ENCODE assay signal across 1 cellular context in the genomic region with DNA sequence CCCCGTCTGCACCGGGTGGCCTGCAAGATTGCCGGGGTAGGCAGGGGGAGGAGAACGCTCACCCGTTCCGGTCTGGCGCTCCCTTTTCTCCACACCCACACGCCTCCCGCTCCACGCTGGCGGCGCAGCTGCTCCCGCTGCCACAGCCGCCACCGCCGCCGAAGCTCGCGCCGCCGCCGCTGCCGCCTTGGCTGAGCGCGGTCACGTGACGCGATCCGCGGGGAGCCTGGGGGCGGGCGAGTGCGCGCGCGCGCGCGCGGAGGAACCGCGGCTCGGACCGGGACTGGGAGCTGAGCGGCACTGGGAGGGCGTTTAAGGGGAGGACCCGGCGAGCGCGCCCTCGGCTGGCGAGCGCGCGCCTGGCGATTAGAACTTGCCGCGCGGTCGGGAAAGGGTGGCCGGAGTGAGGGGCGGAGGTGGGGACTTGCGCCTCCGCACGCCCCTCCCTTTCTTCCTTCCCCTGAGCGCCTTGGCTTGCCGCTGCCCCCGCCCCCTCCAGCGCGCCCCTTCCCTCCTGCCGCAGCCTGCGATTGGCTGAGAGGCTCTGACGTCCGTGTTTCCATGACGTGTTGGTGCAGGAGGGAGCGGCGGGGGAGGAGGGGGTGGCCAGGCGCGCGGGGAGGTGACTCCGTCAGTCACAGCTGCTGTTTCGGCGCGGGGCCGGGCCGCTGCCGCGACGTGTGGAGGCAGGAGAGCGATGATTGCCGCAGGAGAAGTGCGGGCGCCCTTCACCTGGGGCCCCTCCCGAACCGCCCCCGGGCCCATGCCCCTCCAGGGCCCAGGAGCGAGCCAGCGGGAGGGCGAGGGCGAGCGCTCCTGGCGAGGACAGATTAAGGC.
TF ChIP-seq lines count a peak whose summit lies in the region.

No MANE protein-coding gene starts in this region.

TF ChIP-seq in GM12878, 131 proteins besides CTCF, POLR2A, EP300 and RAD21 (continued from another document and continues in another):
- TF ChIP-seq ZBED1 (IDR thresholded peaks at IDR 0.05; ENCODE audit: borderline replicate concordance) = no peak
- peak in 1 of 2 experiments; percentile 65; a peak in 3 of 4 replicates for TF ChIP-seq IKZF2 (IDR thresholded peaks at IDR 0.05)
- TF ChIP-seq, protein P1, sequence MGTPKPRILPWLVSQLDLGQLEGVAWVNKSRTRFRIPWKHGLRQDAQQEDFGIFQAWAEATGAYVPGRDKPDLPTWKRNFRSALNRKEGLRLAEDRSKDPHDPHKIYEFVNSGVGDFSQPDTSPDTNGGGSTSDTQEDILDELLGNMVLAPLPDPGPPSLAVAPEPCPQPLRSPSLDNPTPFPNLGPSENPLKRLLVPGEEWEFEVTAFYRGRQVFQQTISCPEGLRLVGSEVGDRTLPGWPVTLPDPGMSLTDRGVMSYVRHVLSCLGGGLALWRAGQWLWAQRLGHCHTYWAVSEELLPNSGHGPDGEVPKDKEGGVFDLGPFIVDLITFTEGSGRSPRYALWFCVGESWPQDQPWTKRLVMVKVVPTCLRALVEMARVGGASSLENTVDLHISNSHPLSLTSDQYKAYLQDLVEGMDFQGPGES (IDR thresholded peaks at IDR 0.05) = no peak; the same call in 1 of the 2 replicates
- TF ChIP-seq TBL1XR1 (IDR thresholded peaks at IDR 0.05; ENCODE audit: low read depth, low read length) = peak; percentile 26; the same call in 1 of the 2 replicates
- TF ChIP-seq RCOR1 (conservative IDR thresholded peaks at IDR 0.05; ENCODE audit: low read depth, low read length) = no peak
- TF ChIP-seq BCLAF1 (IDR thresholded peaks at IDR 0.05) = 0 out of 2 replicates have a peak, but pooled peaks have one; percentile 3
- TF ChIP-seq, protein P2, sequence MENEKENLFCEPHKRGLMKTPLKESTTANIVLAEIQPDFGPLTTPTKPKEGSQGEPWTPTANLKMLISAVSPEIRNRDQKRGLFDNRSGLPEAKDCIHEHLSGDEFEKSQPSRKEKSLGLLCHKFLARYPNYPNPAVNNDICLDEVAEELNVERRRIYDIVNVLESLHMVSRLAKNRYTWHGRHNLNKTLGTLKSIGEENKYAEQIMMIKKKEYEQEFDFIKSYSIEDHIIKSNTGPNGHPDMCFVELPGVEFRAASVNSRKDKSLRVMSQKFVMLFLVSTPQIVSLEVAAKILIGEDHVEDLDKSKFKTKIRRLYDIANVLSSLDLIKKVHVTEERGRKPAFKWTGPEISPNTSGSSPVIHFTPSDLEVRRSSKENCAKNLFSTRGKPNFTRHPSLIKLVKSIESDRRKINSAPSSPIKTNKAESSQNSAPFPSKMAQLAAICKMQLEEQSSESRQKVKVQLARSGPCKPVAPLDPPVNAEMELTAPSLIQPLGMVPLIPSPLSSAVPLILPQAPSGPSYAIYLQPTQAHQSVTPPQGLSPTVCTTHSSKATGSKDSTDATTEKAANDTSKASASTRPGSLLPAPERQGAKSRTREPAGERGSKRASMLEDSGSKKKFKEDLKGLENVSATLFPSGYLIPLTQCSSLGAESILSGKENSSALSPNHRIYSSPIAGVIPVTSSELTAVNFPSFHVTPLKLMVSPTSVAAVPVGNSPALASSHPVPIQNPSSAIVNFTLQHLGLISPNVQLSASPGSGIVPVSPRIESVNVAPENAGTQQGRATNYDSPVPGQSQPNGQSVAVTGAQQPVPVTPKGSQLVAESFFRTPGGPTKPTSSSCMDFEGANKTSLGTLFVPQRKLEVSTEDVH (IDR thresholded peaks at IDR 0.05; ENCODE audit: low read depth, partially characterized antibody) = no peak
- TF ChIP-seq ZZZ3 (IDR thresholded peaks at IDR 0.05; ENCODE audit: control insufficient read depth, insufficient read length, low read depth) = no peak
- TF ChIP-seq ZNF687 (IDR thresholded peaks at IDR 0.05) = peak; percentile 63
- no peak; the same call in 1 of the 2 replicates for TF ChIP-seq ASH2L (IDR thresholded peaks at IDR 0.05; ENCODE audit: borderline replicate concordance, low read depth)
- no peak for TF ChIP-seq SIN3A (IDR thresholded peaks at IDR 0.05; ENCODE audit: low read depth, low read length)
- TF ChIP-seq, protein P3, sequence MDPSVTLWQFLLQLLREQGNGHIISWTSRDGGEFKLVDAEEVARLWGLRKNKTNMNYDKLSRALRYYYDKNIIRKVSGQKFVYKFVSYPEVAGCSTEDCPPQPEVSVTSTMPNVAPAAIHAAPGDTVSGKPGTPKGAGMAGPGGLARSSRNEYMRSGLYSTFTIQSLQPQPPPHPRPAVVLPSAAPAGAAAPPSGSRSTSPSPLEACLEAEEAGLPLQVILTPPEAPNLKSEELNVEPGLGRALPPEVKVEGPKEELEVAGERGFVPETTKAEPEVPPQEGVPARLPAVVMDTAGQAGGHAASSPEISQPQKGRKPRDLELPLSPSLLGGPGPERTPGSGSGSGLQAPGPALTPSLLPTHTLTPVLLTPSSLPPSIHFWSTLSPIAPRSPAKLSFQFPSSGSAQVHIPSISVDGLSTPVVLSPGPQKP (IDR thresholded peaks at IDR 0.05; ENCODE audit: low read depth, low read length) = no peak
- TF ChIP-seq SREBF2 (IDR thresholded peaks at IDR 0.05; ENCODE audit: low read length) = no peak
- peak in 1 of 2 experiments; percentile 98; a peak in 3 of 4 replicates for TF ChIP-seq BHLHE40 (IDR thresholded peaks at IDR 0.05; ENCODE audit: borderline replicate concordance in 1 of 2, low read depth in 2 of 2, low read length in 1 of 2)
- peak; percentile 2 to 91; a peak in 2 of 3 replicates for TF ChIP-seq EGR1 (IDR thresholded peaks at IDR 0.05; ENCODE audit: borderline replicate concordance in 1 of 2, low read depth in 2 of 2, low read length in 2 of 2)
- TF ChIP-seq, protein P4, sequence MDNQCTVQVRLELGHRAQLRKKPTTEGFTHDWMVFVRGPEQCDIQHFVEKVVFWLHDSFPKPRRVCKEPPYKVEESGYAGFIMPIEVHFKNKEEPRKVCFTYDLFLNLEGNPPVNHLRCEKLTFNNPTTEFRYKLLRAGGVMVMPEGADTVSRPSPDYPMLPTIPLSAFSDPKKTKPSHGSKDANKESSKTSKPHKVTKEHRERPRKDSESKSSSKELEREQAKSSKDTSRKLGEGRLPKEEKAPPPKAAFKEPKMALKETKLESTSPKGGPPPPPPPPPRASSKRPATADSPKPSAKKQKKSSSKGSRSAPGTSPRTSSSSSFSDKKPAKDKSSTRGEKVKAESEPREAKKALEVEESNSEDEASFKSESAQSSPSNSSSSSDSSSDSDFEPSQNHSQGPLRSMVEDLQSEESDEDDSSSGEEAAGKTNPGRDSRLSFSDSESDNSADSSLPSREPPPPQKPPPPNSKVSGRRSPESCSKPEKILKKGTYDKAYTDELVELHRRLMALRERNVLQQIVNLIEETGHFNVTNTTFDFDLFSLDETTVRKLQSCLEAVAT (IDR thresholded peaks at IDR 0.05) = no peak
- no peak for TF ChIP-seq SPI1 (IDR thresholded peaks at IDR 0.05; ENCODE audit: borderline replicate concordance, insufficient read depth, low read depth, low read length)
- peak; percentile 45 for TF ChIP-seq IKZF1 (conservative IDR thresholded peaks at IDR 0.05)
- TF ChIP-seq ZSCAN29 (IDR thresholded peaks at IDR 0.05) = peak; percentile 30; the same call in 1 of the 2 replicates
- TF ChIP-seq RBBP5 (conservative IDR thresholded peaks at IDR 0.05) = no peak
- TF ChIP-seq KDM1A (IDR thresholded peaks at IDR 0.05; ENCODE audit: borderline replicate concordance) = no peak
- no peak for TF ChIP-seq STAT3 (IDR thresholded peaks at IDR 0.05; ENCODE audit: low read depth, low read length)
- TF ChIP-seq NR2F1 (conservative IDR thresholded peaks at IDR 0.05) = no peak; the same call in 1 of the 2 replicates
- TF ChIP-seq NFYA (IDR thresholded peaks at IDR 0.05; ENCODE audit: borderline replicate concordance, low read depth, low read length) = no peak
- TF ChIP-seq USF1 (IDR thresholded peaks at IDR 0.05; ENCODE audit: borderline replicate concordance, extremely low read length, insufficient read depth, low read depth, low read length) = peak; percentile 96
- peak; percentile 31 for TF ChIP-seq MEF2B (IDR thresholded peaks at IDR 0.05; ENCODE audit: partially characterized antibody, poor library complexity, severe bottlenecking)
- no peak for TF ChIP-seq PAX8 (IDR thresholded peaks at IDR 0.05)
- no peak for TF ChIP-seq REST (IDR thresholded peaks at IDR 0.05; ENCODE audit: low read depth, low read length)
- TF ChIP-seq, protein P5, sequence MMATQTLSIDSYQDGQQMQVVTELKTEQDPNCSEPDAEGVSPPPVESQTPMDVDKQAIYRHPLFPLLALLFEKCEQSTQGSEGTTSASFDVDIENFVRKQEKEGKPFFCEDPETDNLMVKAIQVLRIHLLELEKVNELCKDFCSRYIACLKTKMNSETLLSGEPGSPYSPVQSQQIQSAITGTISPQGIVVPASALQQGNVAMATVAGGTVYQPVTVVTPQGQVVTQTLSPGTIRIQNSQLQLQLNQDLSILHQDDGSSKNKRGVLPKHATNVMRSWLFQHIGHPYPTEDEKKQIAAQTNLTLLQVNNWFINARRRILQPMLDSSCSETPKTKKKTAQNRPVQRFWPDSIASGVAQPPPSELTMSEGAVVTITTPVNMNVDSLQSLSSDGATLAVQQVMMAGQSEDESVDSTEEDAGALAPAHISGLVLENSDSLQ (IDR thresholded peaks at IDR 0.05) = peak; percentile 92
- peak; percentile 47; the same call in 1 of the 2 replicates for TF ChIP-seq TAF1 (IDR thresholded peaks at IDR 0.05; ENCODE audit: borderline replicate concordance, low read depth, low read length)
